In genomic region chr20:47950103-47950502, GRCh38 we compare ENCODE assay signal across 12 cellular contexts.
A peak's percentile ranks its signal among the peaks of the same experiment; 100 is the strongest.
DNase-seq lines count a peak whose midpoint lies in the region; TF ChIP-seq lines count a peak whose summit lies in the region.
"Had no signal": no experiment of that assay in that cellular context is flagged by ENCODE, and none has a peak within 500 bp of the region (broad histone marks: within the 10 kb centered on the region; RNA-seq: fewer than 3 reads in every experiment).

No MANE protein-coding gene starts in this region.

- H3K4me3 ChIP-seq in AG10803 (ENCODE audit: low read length) = no peak overlapping the region
- H3K4me3 ChIP-seq in HEK293 (ENCODE audit: low read depth, low read length) = no peak overlapping the region
- H3K4me3 ChIP-seq in SJSA1 = no peak overlapping the region
- H3K4me3 ChIP-seq in transverse colon = no peak overlapping the region
- H3K4me3 ChIP-seq: thyroid gland had no signal

- no peak overlapping the region for H3K27ac ChIP-seq in HEK293 (ENCODE audit: extremely low read depth, low read depth, low read length)
- H3K27ac ChIP-seq in SJSA1 = peak overlapping the region; percentile 34
- no peak overlapping the region for H3K27ac ChIP-seq in transverse colon
- H3K27ac ChIP-seq: thyroid gland had no signal

- H3K9me3 ChIP-seq in HEK293 (ENCODE audit: control insufficient read depth, insufficient read depth, low read depth, low read length) (no peaks in the 10 kb centered on the region), SJSA1 (replicated peaks) (no peaks in the 10 kb centered on the region), transverse colon (no peaks in the 10 kb centered on the region)
- H3K9me3 ChIP-seq: thyroid gland had no signal

- no peak for TF ChIP-seq EP300 in transverse colon (IDR thresholded peaks at IDR 0.05; ENCODE audit: low read depth)

- intact Hi-C loops in transverse colon (cut with DNase I; ENCODE audit: low total_unique reads) = no loop called here

- CTCF ChIA-PET in HEK293 (lab: Yijun Ruan, JAX) = interaction anchor here (0.6 to 1.2 kb wide), 4 partner anchors 9 to 670 kb away, joined by 3 to 6 read pairs (median 4); no protein-coding TSS in a partner anchor

- WGBS in transverse colon (ENCODE audit: low coverage in 1 of 2), 2 donors = 50% methylated on average over 4 of the region's 4 CpGs

- TF ChIP-seq POLR2A in transverse colon (IDR thresholded peaks at IDR 0.05) = no peak

- in situ Hi-C loops in GM13976 (cut with MboI; ENCODE audit: low sequenced_read_pairs, unreplicated experiment) = no loop called here
- in situ Hi-C loops in transverse colon (cut with MboI; ENCODE audit: low pct_ligation_motif_present in 1 of 4, low pct_unique_long_range_greater_than_20kb in 1 of 4, low sequenced_read_pairs in 3 of 4) = no loop called here

- H3K27me3 ChIP-seq in SJSA1 (replicated peaks) (0 out of 2 replicates have a peak, but pooled peaks cover 3% of the 10 kb centered on the region), transverse colon (no peaks in the 10 kb centered on the region)
- H3K27me3 ChIP-seq: thyroid gland had no signal

- H3K36me3 ChIP-seq in HEK293 (ENCODE audit: control insufficient read depth in 2 of 2, insufficient read depth in 1 of 2, low read length in 2 of 2) = no peaks in the 10 kb centered on the region
- no peaks in the 10 kb centered on the region for H3K36me3 ChIP-seq in SJSA1
- no peaks in the 10 kb centered on the region for H3K36me3 ChIP-seq in transverse colon
- H3K36me3 ChIP-seq: thyroid gland had no signal

- TF ChIP-seq CTCF in AG10803 (conservative IDR thresholded peaks at IDR 0.05; ENCODE audit: low read length) (no peak), HEK293 (tag by site-specific recombination; IDR thresholded peaks at IDR 0.05) (no peak), GM13976 (IDR thresholded peaks at IDR 0.05; ENCODE audit: borderline replicate concordance, control extremely low read depth, extremely low read depth, insufficient read depth, missing control alignments) (no peak), transverse colon (IDR thresholded peaks at IDR 0.05) (no peak)

- H3K4me1 ChIP-seq in HEK293 (ENCODE audit: control insufficient read depth, insufficient read depth, low read length) (no peaks in the 10 kb centered on the region), SJSA1 (replicated peaks) (peaks cover 26% of the 10 kb centered on the region), transverse colon (no peaks in the 10 kb centered on the region)
- H3K4me1 ChIP-seq: thyroid gland had no signal

- POLR2A ChIA-PET in HEK293 (lab: Yijun Ruan, JAX) = no interaction called here

- DNase-seq in AG10803 (ENCODE audit: low read depth) = peak; percentile 48
- peak; percentile 92 to 94 for DNase-seq in SJSA1 (ENCODE audit: low read depth in 1 of 2, low spot score in 2 of 2)
- DNase-seq in hippocampal formation (lab: John Stamatoyannopoulos, UW) = peak; percentile 7 to 33
- DNase-seq in GM13976 (ENCODE audit: low spot score) = no peak
- DNase-seq in cerebellum (ENCODE audit: low spot score) = no peak
- no peak for DNase-seq in transverse colon
- DNase-seq in NCI-H82 treated with DMSO at 0.1 percent for 48 hours (lab: John Stamatoyannopoulos, UW; ENCODE audit: unreplicated experiment) = no peak
- DNase-seq: activated B cell treated with CpG ODN at 0.5 μM for 24 hours; DMS53; stimulated activated CD4-positive, alpha-beta T cell treated with anti-CD3 and anti-CD28 coated beads, Interleukin-4, amount 100 ng/mL, for 1 hour had no signal

TF ChIP-seq in HEK293, 187 proteins besides CTCF, POLR2A, EP300 and RAD21:
- peak; percentile 75 for TF ChIP-seq WT1 (tag by site-specific recombination; IDR thresholded peaks at IDR 0.05)
- TF ChIP-seq ZNF324 (tag by site-specific recombination; IDR thresholded peaks at IDR 0.05) = no peak
- TF ChIP-seq YY1 (tag by site-specific recombination; IDR thresholded peaks at IDR 0.05) = no peak
- TF ChIP-seq ZBTB48 (tag by site-specific recombination; IDR thresholded peaks at IDR 0.05) = no peak
- no peak for TF ChIP-seq ZNF791 (tag by site-specific recombination; IDR thresholded peaks at IDR 0.05)
- TF ChIP-seq ZBTB6 (tag by site-specific recombination; IDR thresholded peaks at IDR 0.05) = peak; percentile 59; the same call in 1 of the 2 replicates
- TF ChIP-seq ZNF140 (tag by site-specific recombination; IDR thresholded peaks at IDR 0.05) = no peak
- peak; percentile 43; the same call in 1 of the 2 replicates for TF ChIP-seq SP7 (tag by site-specific recombination; IDR thresholded peaks at IDR 0.05)
- peak; percentile 92 for TF ChIP-seq ZIC2 (tag by site-specific recombination; IDR thresholded peaks at IDR 0.05)
- TF ChIP-seq HOXC10 (CRISPR knock-in tag; IDR thresholded peaks at IDR 0.05) = no peak
- TF ChIP-seq ZNF23 (tag by site-specific recombination; IDR thresholded peaks at IDR 0.05; ENCODE audit: borderline replicate concordance) = no peak
- no peak for TF ChIP-seq ZNF121 (tag by site-specific recombination; IDR thresholded peaks at IDR 0.05)
- TF ChIP-seq ZEB2 (tag by site-specific recombination; IDR thresholded peaks at IDR 0.05) = no peak
- TF ChIP-seq ZFP41 (tag by site-specific recombination; IDR thresholded peaks at IDR 0.05; ENCODE audit: borderline replicate concordance) = no peak
- TF ChIP-seq ZNF561 (tag by site-specific recombination; IDR thresholded peaks at IDR 0.05; ENCODE audit: borderline replicate concordance) = peak; percentile 48; the same call in 1 of the 2 replicates
- TF ChIP-seq, protein P1, sequence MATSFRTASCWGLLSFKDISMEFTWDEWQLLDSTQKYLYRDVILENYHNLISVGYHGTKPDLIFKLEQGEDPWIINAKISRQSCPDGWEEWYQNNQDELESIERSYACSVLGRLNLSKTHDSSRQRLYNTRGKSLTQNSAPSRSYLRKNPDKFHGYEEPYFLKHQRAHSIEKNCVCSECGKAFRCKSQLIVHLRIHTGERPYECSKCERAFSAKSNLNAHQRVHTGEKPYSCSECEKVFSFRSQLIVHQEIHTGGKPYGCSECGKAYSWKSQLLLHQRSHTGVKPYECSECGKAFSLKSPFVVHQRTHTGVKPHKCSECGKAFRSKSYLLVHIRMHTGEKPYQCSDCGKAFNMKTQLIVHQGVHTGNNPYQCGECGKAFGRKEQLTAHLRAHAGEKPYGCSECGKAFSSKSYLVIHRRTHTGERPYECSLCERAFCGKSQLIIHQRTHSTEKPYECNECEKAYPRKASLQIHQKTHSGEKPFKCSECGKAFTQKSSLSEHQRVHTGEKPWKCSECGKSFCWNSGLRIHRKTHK (tag by site-specific recombination; IDR thresholded peaks at IDR 0.05) = no peak
- TF ChIP-seq ZBTB20 (tag by site-specific recombination; IDR thresholded peaks at IDR 0.05) = peak; percentile 29; the same call in 1 of the 2 replicates
- peak; percentile 93; the same call in 1 of the 2 replicates for TF ChIP-seq MZF1 (tag by site-specific recombination; IDR thresholded peaks at IDR 0.05; ENCODE audit: borderline replicate concordance)
- TF ChIP-seq GLIS1 (tag by site-specific recombination; IDR thresholded peaks at IDR 0.05) = peak; percentile 74

Comparison
In these comparisons a context has a peak if more than half of its experiments do, and no peak if none do; other contexts are left out.
1. DNase-seq: peak in AG10803 (single experiment), SJSA1 (2 of 2) and hippocampal formation (2 of 2); none in GM13976 (single experiment), cerebellum (single experiment), transverse colon (single experiment) and NCI-H82 treated with DMSO at 0.1 percent for 48 hours (single experiment).